ENCODE assay signal across 8 cellular contexts in genomic region chr2:122363885-122364284, GRCh38.
"Had no signal": no experiment of that assay in that cellular context is flagged by ENCODE, and none has a peak within 500 bp of the region (broad histone marks: within the 10 kb centered on the region; RNA-seq: fewer than 3 reads in every experiment).

No MANE protein-coding gene starts in this region.

- H3K4me3 ChIP-seq: GM23248 had no signal

- DNase-seq: GM23248, GOT3, H7, HCEC 1CT, KBM-7 had no signal

- H3K4me1 Mint-ChIP-seq: IgD-negative memory B cell had no signal

- H3K4me3 Mint-ChIP-seq: IgD-negative memory B cell had no signal

- H3K27me3 Mint-ChIP-seq: IgD-negative memory B cell had no signal

- H3K36me3 Mint-ChIP-seq: IgD-negative memory B cell had no signal

- H3K27ac ChIP-seq: GM23248, HL-60 had no signal

- H3K9ac ChIP-seq: GM23248 had no signal

- ATAC-seq: HepG2 had no signal

- H3K27ac Mint-ChIP-seq: IgD-negative memory B cell had no signal

- H2AFZ ChIP-seq: GM23248 had no signal
